In the genomic region with DNA sequence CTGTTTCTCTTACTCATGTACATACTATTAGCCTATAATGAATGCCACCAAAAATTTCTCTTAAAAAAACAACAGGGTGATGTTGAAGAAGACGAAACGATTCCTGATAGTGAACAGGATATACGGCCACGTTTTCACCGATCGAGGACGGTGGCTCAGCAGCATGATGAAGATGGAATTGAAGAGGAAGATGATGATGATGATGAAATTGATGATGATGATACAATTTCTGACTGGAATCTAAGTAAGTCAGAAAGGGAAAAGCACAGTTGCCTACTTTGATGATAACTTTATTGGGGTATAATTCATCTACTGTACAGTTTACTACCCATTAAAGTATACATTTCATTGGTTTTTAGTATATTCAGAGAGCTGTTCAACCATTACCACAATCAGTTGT, we compare ENCODE assay signal across 35 cellular contexts.
"Had no signal": no experiment of that assay in that cellular context is flagged by ENCODE, and none has a peak within 500 bp of the region (broad histone marks: within the 10 kb centered on the region; RNA-seq: fewer than 3 reads in every experiment).

No MANE protein-coding gene starts in this region.

- DNase-seq: Kasumi-1, MG63, MM.1S, MV-4-11, NCI-H1048, NCI-H1092, NCI-H1092 treated with DMSO at 0.1 percent for 48 hours, NCI-H1105, NCI-H1105 treated with DMSO at 0.1 percent for 48 hours, NCI-H1417, NCI-H1417 treated with DMSO at 0.1 percent for 48 hours, NCI-H1436, NCI-H1436 treated with DMSO at 0.1 percent for 48 hours, NCI-H146, NCI-H1694, NCI-H1694 treated with DMSO at 0.1 percent for 48 hours, NCI-H187, NCI-H187 treated with DMSO at 0.1 percent for 48 hours, NCI-H1930, NCI-H2029, NCI-H2029 treated with DMSO at 0.1 percent for 48 hours, NCI-H2081, NCI-H2081 treated with DMSO at 0.1 percent for 48 hours, NCI-H2107, NCI-H2171, NCI-H2171 treated with DMSO at 0.1 percent for 48 hours, NCI-H2227 treated with DMSO at 0.1 percent for 48 hours, NCI-H226, NCI-H345, NCI-H446, NCI-H446 treated with DMSO at 0.1 percent for 48 hours, NCI-H510A, NCI-H510A treated with DMSO at 0.1 percent for 48 hours, NCI-H524, NCI-H524 treated with DMSO at 0.1 percent for 48 hours had no signal

- H3K27me3 ChIP-seq: MG63 had no signal

- H3K4me3 ChIP-seq: MG63 had no signal

- H3K9me3 ChIP-seq: MG63 had no signal
